In genomic region chr22:39238124-39238466, GRCh38 we compare ENCODE assay signal across 18 cellular contexts. TPM values are rescaled to one million over a fixed set of nuclear protein-coding genes. Genes with fewer than 3 reads are reported as not detected.
DNase-seq lines count a peak whose midpoint lies in the region; ATAC-seq and TF ChIP-seq lines count a peak whose summit lies in the region.
"Had no signal": no experiment of that assay in that cellular context is flagged by ENCODE, and none has a peak within 500 bp of the region (broad histone marks: within the 10 kb centered on the region; RNA-seq: fewer than 3 reads in every experiment).

No MANE protein-coding gene starts in this region.

- peak overlapping the region in 3 of 5 experiments; percentile 40 to 80 (median 50) for H3K27ac Mint-ChIP-seq in brain
- no peak overlapping the region for H3K27ac Mint-ChIP-seq in neural crest cell (ENCODE audit: unreplicated experiment)

- peak overlapping the region; percentile 52 to 91 (median 80) for H3K27ac ChIP-seq in tibial nerve
- H3K27ac ChIP-seq: ascending aorta, neutrophil had no signal

- no peaks in the 10 kb centered on the region for H3K36me3 Mint-ChIP-seq in brain
- H3K36me3 Mint-ChIP-seq in neural crest cell (ENCODE audit: low read depth), result no peaks in the 10 kb centered on the region
- H3K36me3 Mint-ChIP-seq: activated naive CD4-positive, alpha-beta T cell treated with anti-CD3 and anti-CD28 coated beads, Interleukin-2, amount 50 U/mL, for 24 hours had no signal

- no peak overlapping the region for H3K4me3 ChIP-seq in tibial nerve
- H3K4me3 ChIP-seq: ascending aorta, mucosa of descending colon had no signal

- ATAC-seq in HG02763 (IDR thresholded peaks at IDR 0.05; ENCODE audit: unreplicated experiment) (no peak), GM21447 (IDR thresholded peaks at IDR 0.05; ENCODE audit: unreplicated experiment) (no peak)
- ATAC-seq: mucosa of descending colon had no signal

- peaks cover 90% of the 10 kb centered on the region for H3K4me1 Mint-ChIP-seq in brain
- peaks cover 48% of the 10 kb centered on the region for H3K4me1 Mint-ChIP-seq in neural crest cell

- H3K4me1 ChIP-seq in tibial nerve, result peaks cover 0 to 98% (median 83%) of the 10 kb centered on the region in 4 donors

- H3K4me3 Mint-ChIP-seq in brain (peak overlapping the region in 1 of 5 experiments; percentile 16), neural crest cell (peak overlapping the region; percentile 15)

- H3K27me3 ChIP-seq in tibial nerve, result peaks cover 0 to 5% of the 10 kb centered on the region in 2 donors
- H3K27me3 ChIP-seq: ascending aorta had no signal

- H3K9me3 Mint-ChIP-seq in brain (peaks cover 0 to 10% (median 0%) of the 10 kb centered on the region in 5 experiments), neural crest cell (no peaks in the 10 kb centered on the region)
- H3K9me3 Mint-ChIP-seq: activated naive CD4-positive, alpha-beta T cell treated with anti-CD3 and anti-CD28 coated beads, Interleukin-2, amount 50 U/mL, for 24 hours had no signal

- no peaks in the 10 kb centered on the region for H3K9me3 ChIP-seq in tibial nerve
- H3K9me3 ChIP-seq: ascending aorta, mucosa of descending colon, neutrophil had no signal

- no peak for TF ChIP-seq CTCF in brain (conservative IDR thresholded peaks at IDR 0.05)
- no peak for TF ChIP-seq CTCF in neural crest cell (conservative IDR thresholded peaks at IDR 0.05)
- TF ChIP-seq CTCF in tibial nerve (IDR thresholded peaks at IDR 0.05), result no peak

- H3K27me3 Mint-ChIP-seq in brain (peaks cover 30% of the 10 kb centered on the region), neural crest cell (ENCODE audit: low read depth) (peaks cover 50% of the 10 kb centered on the region)

- no peak for TF ChIP-seq POLR2A in tibial nerve (IDR thresholded peaks at IDR 0.05)

- H3K36me3 ChIP-seq in tibial nerve, result no peaks in the 10 kb centered on the region
- H3K36me3 ChIP-seq: ascending aorta, neutrophil had no signal

- no peak for TF ChIP-seq EP300 in tibial nerve (IDR thresholded peaks at IDR 0.05)

- peak; percentile 54 for DNase-seq in NCI-H69 (lab: John Stamatoyannopoulos, UW)
- no peak for DNase-seq in neural crest cell (ENCODE audit: low read depth, low spot score)
- DNase-seq in tibial nerve (ENCODE audit: low spot score in 2 of 2), result no peak
- DNase-seq in T-helper 1 cell, result no peak
- DNase-seq: activated CD4-positive, CD25-positive, alpha-beta regulatory T cell treated with anti-CD3 and anti-CD28 coated beads, Interleukin-2, amount 50 U/mL, for 72 hours; effector memory CD4-positive, alpha-beta T cell; glutamatergic neuron; NCI-H1105 treated with DMSO at 0.1 percent for 48 hours; NCI-H2081 treated with DMSO at 0.1 percent for 48 hours; RPMI8226 had no signal

- 62 to 65% methylated on average over 4 of the region's 4 CpGs for WGBS in tibial nerve, 2 donors

RNA-seq across cellular contexts. Expression of gene PDGFB, which starts 6.7 kb away (rescaled TPM):
- 8.2 TPM for polyA plus RNA-seq in brain (ENCODE audit: insufficient read depth, low read depth, low replicate concordance)
- total RNA-seq in neural crest cell (0.16 and 0.80 TPM in 2 replicates), tibial nerve (10 to 100 TPM in 2 of 4 donors, 1 to 10 TPM in 2; 7.5 to 22.2 (median 10.2) TPM)
- total RNA-seq: NCI-H460 had no signal
